In the genomic region with DNA sequence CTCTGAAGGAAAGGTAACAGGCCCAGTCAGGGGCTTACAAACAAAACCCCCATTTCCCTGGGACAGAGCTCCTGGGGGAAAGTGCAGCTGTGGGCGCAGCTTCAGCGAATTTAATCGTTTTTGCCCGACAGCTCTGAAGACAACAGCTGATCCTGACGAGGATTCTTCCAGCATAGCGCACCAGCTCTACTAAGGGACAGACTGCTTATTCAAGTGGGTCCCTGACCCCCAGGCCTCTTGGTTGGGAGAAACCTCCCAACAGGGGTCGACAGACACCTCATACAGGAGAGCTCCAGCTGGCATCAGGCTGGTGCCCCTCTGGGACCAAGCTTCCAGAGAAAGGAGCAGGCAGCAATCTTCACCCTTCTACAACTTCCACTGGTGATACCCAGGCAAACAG, we compare ENCODE assay signal across 7 cellular contexts.
"Had no signal": no experiment of that assay in that cellular context is flagged by ENCODE, and none has a peak within 500 bp of the region (broad histone marks: within the 10 kb centered on the region; RNA-seq: fewer than 3 reads in every experiment).

No MANE protein-coding gene starts in this region.

- H3K36me3 Mint-ChIP-seq: IgD-negative memory B cell had no signal

- H3K4me3 ChIP-seq: K562 had no signal

- DNase-seq: IMR-90, KBM-7 had no signal

- H3K27ac Mint-ChIP-seq: IgD-negative memory B cell had no signal

- H3K27ac ChIP-seq: HL-60 had no signal

- H3K27me3 Mint-ChIP-seq: IgD-negative memory B cell had no signal

- H3K4me3 Mint-ChIP-seq: IgD-negative memory B cell had no signal

- ATAC-seq: HepG2, K562 had no signal

- H3K4me1 Mint-ChIP-seq: IgD-negative memory B cell had no signal

- FAIRE-seq: HTR-8/SVneo, K562 had no signal
